Comparison of ENCODE assay signal across 7 cellular contexts in genomic region chr6:28124971-28125353, GRCh38. TPM values are rescaled to one million over a fixed set of nuclear protein-coding genes. Genes with fewer than 3 reads are reported as not detected.
DNase-seq lines count a peak whose midpoint lies in the region; ATAC-seq and TF ChIP-seq lines count a peak whose summit lies in the region.

No MANE protein-coding gene starts in this region.

- peak overlapping the region; percentile 85 for H3K4me2 ChIP-seq in PC-9

- POLR2A ChIA-PET in PC-9 (lab: Charles Lee; ENCODE audit: unreplicated experiment) = interaction anchor here (0.5 to 1.2 kb wide), 5 partner anchors 17 to 873 kb away, joined by 3 to 9 read pairs (median 8); partner anchors contain the start of gene ZKSCAN8

- intact Hi-C loops in PC-9 (cut with micrococcal nuclease; ENCODE audit: unreplicated experiment) (no loop called here), esophagus squamous epithelium (cut with DNase I) (no loop called here), sigmoid colon (cut with DNase I) (loop anchor here (5.0 kb wide), 1 partner anchor 43 kb away; the partner anchor contains the start of gene ZNF165)

- 5 to 6% methylated on average over 6 of the region's 6 CpGs for WGBS in esophagus squamous epithelium, 2 donors
- 2 to 12% methylated on average over 6 of the region's 6 CpGs for WGBS in sigmoid colon, 2 donors

- H3K4me3 ChIP-seq in PC-9 (peak overlapping the region; percentile 64), esophagus squamous epithelium (peak overlapping the region; percentile 48 to 71 (median 67)), sigmoid colon (peak overlapping the region; percentile 56 to 63 (median 62))

- no peak for TF ChIP-seq CTCF in PC-9 (conservative IDR thresholded peaks at IDR 0.05)
- no peak for TF ChIP-seq CTCF in esophagus squamous epithelium (IDR thresholded peaks at IDR 0.05)
- TF ChIP-seq CTCF in sigmoid colon (IDR thresholded peaks at IDR 0.05) = no peak

- no peaks in the 10 kb centered on the region for H3K9me3 ChIP-seq in PC-9 (ENCODE audit: insufficient read depth, low read depth)
- H3K9me3 ChIP-seq in esophagus squamous epithelium = no peaks in the 10 kb centered on the region
- H3K9me3 ChIP-seq in sigmoid colon = no peaks in the 10 kb centered on the region

- H3K36me3 ChIP-seq in PC-9 (ENCODE audit: low read depth) = peaks cover 10% of the 10 kb centered on the region; the same call in 1 of the 2 replicates
- peaks cover 0 to 53% (median 14%) of the 10 kb centered on the region in 3 donors for H3K36me3 ChIP-seq in esophagus squamous epithelium
- H3K36me3 ChIP-seq in sigmoid colon = peaks cover 0 to 51% (median 3%) of the 10 kb centered on the region in 4 donors

- CTCF ChIA-PET in PC-9 (lab: Charles Lee) = interaction anchor here (0.6 to 1.1 kb wide), 2 partner anchors 417 to 468 kb away, joined by 3 to 5 read pairs; no protein-coding TSS in a partner anchor

- TF ChIP-seq POLR2A in esophagus squamous epithelium (IDR thresholded peaks at IDR 0.05) (no peak), sigmoid colon (IDR thresholded peaks at IDR 0.05) (no peak)

- DNase-seq in PC-9 (no peak), esophagus squamous epithelium (lab: John Stamatoyannopoulos, UW) (no peak), sigmoid colon (no peak), GM03348 (ENCODE audit: low spot score) (no peak), NCI-H1417 treated with DMSO at 0.1 percent for 48 hours (lab: John Stamatoyannopoulos, UW) (no peak), NCI-H1930 (lab: John Stamatoyannopoulos, UW) (no peak)

- 0 out of 2 replicates have a peak overlapping the region, but pooled peaks have one; percentile 7 for H3K27ac ChIP-seq in PC-9
- H3K27ac ChIP-seq in esophagus squamous epithelium = peak overlapping the region; percentile 53 to 81 (median 74)
- peak overlapping the region; percentile 73 to 82 (median 76) for H3K27ac ChIP-seq in sigmoid colon

- H3F3A ChIP-seq in PC-9 (ENCODE audit: insufficient read depth, low read depth) = peaks cover 4% of the 10 kb centered on the region; the same call in 1 of the 2 replicates

- no TSS peak for BruUV-seq in PC-9 (replicated peaks; lab: Mats Ljungman, UMichigan)

- H3K4me1 ChIP-seq in PC-9 (replicated peaks; ENCODE audit: insufficient read depth) = peaks cover 7% of the 10 kb centered on the region
- peaks cover 6 to 25% (median 7%) of the 10 kb centered on the region in 3 donors for H3K4me1 ChIP-seq in esophagus squamous epithelium
- H3K4me1 ChIP-seq in sigmoid colon = peaks cover 0 to 12% (median 5%) of the 10 kb centered on the region in 4 donors

- no peaks in the 10 kb centered on the region for H4K20me1 ChIP-seq in PC-9 (ENCODE audit: insufficient read depth)

- peak; percentile 22 for ATAC-seq in GM21723 (IDR thresholded peaks at IDR 0.05; ENCODE audit: unreplicated experiment)

- no peak for TF ChIP-seq EP300 in sigmoid colon (IDR thresholded peaks at IDR 0.05)

- peaks cover 25% of the 10 kb centered on the region for H3K79me2 ChIP-seq in PC-9 (ENCODE audit: low read depth)

- H3K27me3 ChIP-seq in PC-9 (ENCODE audit: insufficient read depth, low read depth) = no peaks in the 10 kb centered on the region
- H3K27me3 ChIP-seq in esophagus squamous epithelium = no peaks in the 10 kb centered on the region
- H3K27me3 ChIP-seq in sigmoid colon = no peaks in the 10 kb centered on the region

- no peaks in the 10 kb centered on the region for H3K9me2 ChIP-seq in PC-9 (ENCODE audit: insufficient read depth)

- H2AFZ ChIP-seq in PC-9 = peak overlapping the region; percentile 96

RNA-seq across cellular contexts. Expression of gene ZSCAN16, which starts 0.6 kb away (rescaled TPM):
- total RNA-seq in PC-9 (2021) = 5.6 and 5.9 TPM in 2 replicates
- total RNA-seq in esophagus squamous epithelium = 1 to 10 TPM; 2.8 to 4.4 (median 3.6) TPM
- 1 to 10 TPM; 1.4 to 7.5 (median 6.8) TPM for total RNA-seq in sigmoid colon
- polyA plus RNA-seq in sigmoid colon = 1 to 10 TPM; 7.8 to 8.3 (median 8.1) TPM

RNA-seq across cellular contexts. Expression of gene ZKSCAN8, which starts 16.7 kb away (rescaled TPM):
- total RNA-seq in PC-9 (2021) = 27.2 and 31.5 TPM in 2 replicates
- 10 to 100 TPM in 1 of 4 donors, 1 to 10 TPM in 3; 2.2 to 17.5 (median 5.9) TPM for total RNA-seq in esophagus squamous epithelium
- total RNA-seq in sigmoid colon = 10 to 100 TPM; 20.7 to 24.9 (median 22.6) TPM
- polyA plus RNA-seq in sigmoid colon = 1 to 10 TPM; 1.6 to 4.7 (median 1.8) TPM

RNA-seq across cellular contexts. Expression of gene ZNF165, which starts 44.6 kb away (rescaled TPM):
- 10.5 and 12.6 TPM in 2 replicates for total RNA-seq in PC-9 (2021)
- total RNA-seq in esophagus squamous epithelium = 1 to 10 TPM; 1.7 to 6.9 (median 2.2) TPM
- total RNA-seq in sigmoid colon = 1 to 10 TPM in 2 of 4 donors, under 1 TPM in 2; 0.28 to 1.8 (median 1.0) TPM
- polyA plus RNA-seq in sigmoid colon = 1 to 10 TPM; 3.0 to 4.1 (median 3.0) TPM

Comparison
In these comparisons a context has a peak if more than half of its experiments do, and no peak if none do; other contexts are left out.
1. H3K27ac ChIP-seq: peak in every context shown above with its lines; median percentile 76 in sigmoid colon; 74 in esophagus squamous epithelium; 7 in PC-9.